10 cellular contexts compared by ENCODE assay signal in genomic region chr3:58383904-58384303, GRCh38. TPM values are rescaled to one million over a fixed set of nuclear protein-coding genes. Genes with fewer than 3 reads are reported as not detected.
A peak's percentile ranks its signal among the peaks of the same experiment; 100 is the strongest.
DNase-seq lines count a peak whose midpoint lies in the region; ATAC-seq, FAIRE-seq and TF ChIP-seq lines count a peak whose summit lies in the region.
"Had no signal": no experiment of that assay in that cellular context is flagged by ENCODE, and none has a peak within 500 bp of the region (broad histone marks: within the 10 kb centered on the region; RNA-seq: fewer than 3 reads in every experiment).

No MANE protein-coding gene starts in this region.

- POLR2A ChIA-PET in AG04449 (lab: Yijun Ruan, JAX), result interaction anchor here (0.6 to 1.2 kb wide), 3 partner anchors 21 to 944 kb away, joined by 3 to 4 read pairs (median 3); no protein-coding TSS in a partner anchor

- H3K27ac Mint-ChIP-seq in activated naive CD8-positive, alpha-beta T cell treated with anti-CD3 and anti-CD28 coated beads, Interleukin-2, amount 50 U/mL, for 24 hours, result no peak overlapping the region

- H3K9me3 ChIP-seq in lung (ENCODE audit: control insufficient read depth in 2 of 2, insufficient read depth in 1 of 2, low read length in 1 of 2), result no peaks in the 10 kb centered on the region

- H3K27me3 ChIP-seq in lung (ENCODE audit: control insufficient read depth, insufficient read depth), result no peaks in the 10 kb centered on the region

- no peaks in the 10 kb centered on the region for H3K27me3 Mint-ChIP-seq in activated naive CD8-positive, alpha-beta T cell treated with anti-CD3 and anti-CD28 coated beads, Interleukin-2, amount 50 U/mL, for 24 hours
- H3K27me3 Mint-ChIP-seq: naive thymus-derived CD8-positive, alpha-beta T cell had no signal

- H3K36me3 ChIP-seq in lung (ENCODE audit: control insufficient read depth in 2 of 2, insufficient read depth in 2 of 2, low read length in 2 of 2), result peaks cover 0 to 6% of the 10 kb centered on the region in 2 donors

- CTCF ChIA-PET in AG04449 (lab: Yijun Ruan, JAX), result interaction anchor here (0.8 to 2.4 kb wide), 4 partner anchors 11 to 84 kb away, joined by 3 to 12 read pairs (median 4); partner anchors contain the start of genes HTD2 and RPP14

- H3K27ac ChIP-seq in lung (ENCODE audit: low read depth in 1 of 2, low read length in 1 of 2), result no peak overlapping the region

- H3K36me3 Mint-ChIP-seq in activated naive CD8-positive, alpha-beta T cell treated with anti-CD3 and anti-CD28 coated beads, Interleukin-2, amount 50 U/mL, for 24 hours (ENCODE audit: low read depth), result peaks cover 14% of the 10 kb centered on the region

- no peak overlapping the region for H3K4me3 ChIP-seq in AG04449 (ENCODE audit: low read depth, low read length)
- no peak overlapping the region for H3K4me3 ChIP-seq in lung

- in situ Hi-C loops in T47D (cut with HindIII; ENCODE audit: low pct_unique_long_range_greater_than_20kb, low sequenced_read_pairs), result no loop called here

- FAIRE-seq in HTR-8/SVneo (lab: Jason Lieb, UNC), result peak; percentile 54

- peak; percentile 35 for ATAC-seq in lung (ENCODE audit: insufficient read depth, low FRiP score)
- ATAC-seq in activated naive CD8-positive, alpha-beta T cell treated with anti-CD3 and anti-CD28 coated beads, Interleukin-2, amount 50 U/mL, for 24 hours, result no peak
- ATAC-seq in GM19324 (IDR thresholded peaks at IDR 0.05; ENCODE audit: low FRiP score, unreplicated experiment), result no peak
- ATAC-seq: naive thymus-derived CD8-positive, alpha-beta T cell had no signal

- no peak overlapping the region for H3K4me3 Mint-ChIP-seq in activated naive CD8-positive, alpha-beta T cell treated with anti-CD3 and anti-CD28 coated beads, Interleukin-2, amount 50 U/mL, for 24 hours
- H3K4me3 Mint-ChIP-seq: naive thymus-derived CD8-positive, alpha-beta T cell had no signal

- H3K4me1 ChIP-seq in lung (ENCODE audit: control insufficient read depth in 2 of 2, insufficient read depth in 2 of 2, low read length in 2 of 2), result peaks cover 6 to 8% of the 10 kb centered on the region in 2 donors

- H3K4me1 Mint-ChIP-seq in activated naive CD8-positive, alpha-beta T cell treated with anti-CD3 and anti-CD28 coated beads, Interleukin-2, amount 50 U/mL, for 24 hours, result peaks cover 7% of the 10 kb centered on the region

- WGBS in lung, 2 donors, result 90 to 95% methylated on average over 4 of the region's 4 CpGs

- H3K9me3 Mint-ChIP-seq in activated naive CD8-positive, alpha-beta T cell treated with anti-CD3 and anti-CD28 coated beads, Interleukin-2, amount 50 U/mL, for 24 hours, result no peaks in the 10 kb centered on the region
- H3K9me3 Mint-ChIP-seq: naive thymus-derived CD8-positive, alpha-beta T cell had no signal

- TF ChIP-seq CTCF in AG04449 (IDR thresholded peaks at IDR 0.05; ENCODE audit: insufficient read depth, low read length, missing control alignments) (no peak), lung (IDR thresholded peaks at IDR 0.05; ENCODE audit: control extremely low read depth, extremely low read depth) (no peak)

- DNase-seq in AG04449 (ENCODE audit: low read depth, low spot score) (peak; percentile 98), HTR-8/SVneo (ENCODE audit: insufficient read length, low spot score) (peak; percentile 80), T47D (ENCODE audit: low read depth in 1 of 2, low spot score in 1 of 2) (peak; percentile 4 to 99), lung (ENCODE audit: low spot score) (peak; percentile 29), MV-4-11 (lab: John Stamatoyannopoulos, UW) (no peak)
- no peak for DNase-seq in NK-92 treated with Interleukin-12 subunit alpha and Interleukin-12 subunit beta, amount 100 ng/mL, for 24 hours (lab: John Stamatoyannopoulos, UW)
- no peak for DNase-seq in activated naive CD8-positive, alpha-beta T cell treated with anti-CD3 and anti-CD28 coated beads, Interleukin-2, amount 50 U/mL, for 24 hours
- DNase-seq: COR-L47; naive thymus-derived CD8-positive, alpha-beta T cell had no signal

RNA-seq across cellular contexts. Expression of gene PDHB, which starts 49.7 kb away (rescaled TPM):
- total RNA-seq in lung, result 10 to 100 TPM; 50.8 to 63.5 TPM
- 10 to 100 TPM; 62.6 to 67.6 TPM for polyA plus RNA-seq in lung

RNA-seq across cellular contexts. Expression of gene PXK, which starts 51.2 kb away (rescaled TPM):
- total RNA-seq in lung, result 10 to 100 TPM; 21.7 to 41.7 TPM
- polyA plus RNA-seq in lung, result 10 to 100 TPM in 1 of 2 donors, 1 to 10 TPM in 1; 6.0 to 22.4 TPM

Comparison
In these comparisons a context has a peak if more than half of its experiments do, and no peak if none do; other contexts are left out.
1. DNase-seq: peak in AG04449 (single experiment), HTR-8/SVneo (single experiment), T47D (2 of 2) and lung (single experiment); none in NK-92 treated with Interleukin-12 subunit alpha and Interleukin-12 subunit beta, amount 100 ng/mL, for 24 hours (single experiment), activated naive CD8-positive, alpha-beta T cell treated with anti-CD3 and anti-CD28 coated beads, Interleukin-2, amount 50 U/mL, for 24 hours (single experiment) and MV-4-11 (single experiment).